ENCODE assay signal across 8 cellular contexts in genomic region chrX:130091976-130092522, GRCh38. TPM values are rescaled to one million over a fixed set of nuclear protein-coding genes. Genes with fewer than 3 reads are reported as not detected.
DNase-seq lines count a peak whose midpoint lies in the region; ATAC-seq and TF ChIP-seq lines count a peak whose summit lies in the region.

No MANE protein-coding gene starts in this region.

- no peaks in the 10 kb centered on the region for H3K9me3 Mint-ChIP-seq in activated B cell treated with CpG ODN at 0.5 μM for 24 hours

- TF ChIP-seq CTCF in DOHH2 (IDR thresholded peaks at IDR 0.05; ENCODE audit: low read depth, low read length, poor library complexity, severe bottlenecking) (peak; percentile 42), GM20000 (IDR thresholded peaks at IDR 0.05; ENCODE audit: extremely low read depth, missing control alignments) (no peak), activated B cell treated with CpG ODN at 0.5 μM for 24 hours (IDR thresholded peaks at IDR 0.05) (no peak)

- POLR2A ChIA-PET in activated B cell treated with CpG ODN at 0.5 μM for 24 hours (lab: Charles Lee): interaction anchor here (1.3 to 1.8 kb wide), 3 partner anchors 10 to 28 kb away, joined by 3 to 10 read pairs (median 7); partner anchors contain the start of gene ELF4

- H3K36me3 ChIP-seq in DOHH2 (ENCODE audit: control insufficient read depth, low read length): no peaks in the 10 kb centered on the region
- H3K36me3 ChIP-seq in effector memory CD4-positive, alpha-beta T cell (ENCODE audit: control insufficient read depth, insufficient read depth, low read length): no peaks in the 10 kb centered on the region

- H3K4me1 Mint-ChIP-seq in activated B cell treated with CpG ODN at 0.5 μM for 24 hours: peaks cover 61% of the 10 kb centered on the region

- peak overlapping the region; percentile 94 for H3K27ac Mint-ChIP-seq in activated B cell treated with CpG ODN at 0.5 μM for 24 hours

- ATAC-seq in HG03575 (IDR thresholded peaks at IDR 0.05; ENCODE audit: extremely low read depth, insufficient number of reproducible peaks, low FRiP score, unreplicated experiment) (peak; percentile 97), activated B cell treated with CpG ODN at 0.5 μM for 24 hours (ENCODE audit: low read depth) (peak; percentile 96)

- peaks cover 3% of the 10 kb centered on the region; the same call in 1 of the 2 replicates for H3F3A ChIP-seq in DOHH2 (ENCODE audit: control insufficient read depth, insufficient read depth)

- no peaks in the 10 kb centered on the region for H3K27me3 ChIP-seq in DOHH2 (ENCODE audit: control insufficient read depth, low read length)
- no peaks in the 10 kb centered on the region for H3K27me3 ChIP-seq in effector memory CD4-positive, alpha-beta T cell (replicated peaks; ENCODE audit: control insufficient read depth, insufficient read depth, low read length, poor library complexity, severe bottlenecking)

- peaks cover 70% of the 10 kb centered on the region for H3K79me2 ChIP-seq in DOHH2 (ENCODE audit: control insufficient read depth, low read length)

- H3K36me3 Mint-ChIP-seq in activated B cell treated with CpG ODN at 0.5 μM for 24 hours (ENCODE audit: low read depth): peaks cover 1% of the 10 kb centered on the region

- H3K4me2 ChIP-seq in DOHH2 (ENCODE audit: low read length): peak overlapping the region; percentile 75

- intact Hi-C loops in activated B cell treated with CpG ODN at 0.5 μM for 24 hours (cut with micrococcal nuclease): loop anchor here (1.0 kb wide), 3 partner anchors 8 to 73 kb away; partner anchors contain the start of gene AIFM1

- H3K9me3 ChIP-seq in DOHH2 (ENCODE audit: control insufficient read depth, insufficient read depth, low read length): no peaks in the 10 kb centered on the region
- no peaks in the 10 kb centered on the region for H3K9me3 ChIP-seq in effector memory CD4-positive, alpha-beta T cell (ENCODE audit: control insufficient read depth, low read length)

- no peaks in the 10 kb centered on the region for H3K27me3 Mint-ChIP-seq in activated B cell treated with CpG ODN at 0.5 μM for 24 hours

- H4K20me1 ChIP-seq in DOHH2 (ENCODE audit: control insufficient read depth, insufficient read depth, low read depth, low read length): no peaks in the 10 kb centered on the region

- H3K4me3 ChIP-seq in DOHH2 (ENCODE audit: low read length): peak overlapping the region; percentile 54
- peak overlapping the region; percentile 40 for H3K4me3 ChIP-seq in effector memory CD4-positive, alpha-beta T cell (ENCODE audit: insufficient read depth, low read depth, low read length, poor library complexity, severe bottlenecking)

- H3K4me3 Mint-ChIP-seq in activated B cell treated with CpG ODN at 0.5 μM for 24 hours: peak overlapping the region; percentile 82

- CTCF ChIA-PET in activated B cell treated with CpG ODN at 0.5 μM for 24 hours (lab: Charles Lee): no interaction called here

- peak overlapping the region; percentile 62 for H3K27ac ChIP-seq in DOHH2 (ENCODE audit: low read depth, low read length)
- H3K27ac ChIP-seq in effector memory CD4-positive, alpha-beta T cell (ENCODE audit: insufficient read depth, low read length, poor library complexity, severe bottlenecking): peak overlapping the region; percentile 73

- DNase-seq in GM20000 (ENCODE audit: low spot score) (peak; percentile 83), activated B cell treated with CpG ODN at 0.5 μM for 24 hours (peak; percentile 56), hippocampal formation (lab: John Stamatoyannopoulos, UW) (no peak), NCI-H2196 treated with DMSO at 0.1 percent for 48 hours (lab: John Stamatoyannopoulos, UW; ENCODE audit: unreplicated experiment) (no peak)
- DNase-seq in effector memory CD4-positive, alpha-beta T cell: peak; percentile 80 to 86 (median 83)
- DNase-seq in stimulated activated CD4-positive, alpha-beta T cell treated with anti-CD3 and anti-CD28 coated beads, Interleukin-1b, Interleukin-23, amount 100 ng/mL, for 1 hour (ENCODE audit: low read depth in 2 of 2): peak; percentile 34 to 65

- no peaks in the 10 kb centered on the region for H3K9me2 ChIP-seq in DOHH2 (replicated peaks; ENCODE audit: control insufficient read depth, low read length)

- H3K4me1 ChIP-seq in DOHH2 (ENCODE audit: control insufficient read depth, low read length): peaks cover 56% of the 10 kb centered on the region
- H3K4me1 ChIP-seq in effector memory CD4-positive, alpha-beta T cell (ENCODE audit: control insufficient read depth, insufficient read depth, low read length, poor library complexity, severe bottlenecking): peaks cover 41% of the 10 kb centered on the region

RNA-seq across cellular contexts. Expression of gene ELF4, which starts 18.2 kb away (rescaled TPM):
- total RNA-seq in activated B cell treated with CpG ODN at 0.5 μM for 24 hours: 32.4 and 33.0 TPM in 2 replicates

Comparison
In these comparisons a context has a peak if more than half of its experiments do, and no peak if none do; other contexts are left out.
1. DNase-seq: peak in GM20000 (single experiment), activated B cell treated with CpG ODN at 0.5 μM for 24 hours (single experiment), effector memory CD4-positive, alpha-beta T cell (3 of 3) and stimulated activated CD4-positive, alpha-beta T cell treated with anti-CD3 and anti-CD28 coated beads, Interleukin-1b, Interleukin-23, amount 100 ng/mL, for 1 hour (2 of 2); none in hippocampal formation (0 of 2) and NCI-H2196 treated with DMSO at 0.1 percent for 48 hours (single experiment).